ENCODE assay signal across 16 cellular contexts in genomic region chr3:53566450-53567145, GRCh38.
DNase-seq lines count a peak whose midpoint lies in the region; ATAC-seq, FAIRE-seq and TF ChIP-seq lines count a peak whose summit lies in the region.
"Had no signal": no experiment of that assay in that cellular context is flagged by ENCODE, and none has a peak within 500 bp of the region (broad histone marks: within the 10 kb centered on the region; RNA-seq: fewer than 3 reads in every experiment).

No MANE protein-coding gene starts in this region.

- no peak overlapping the region for H3K56ac ChIP-seq in H9 (ENCODE audit: insufficient read length, low read depth, low read length)

- WGBS in H9 (ENCODE audit: extremely low coverage, insufficient read length, low lambda C conversion rate), result no CpG with 5 or more reads among the region's 11 CpGs
- 61 to 71% methylated on average over 11 of the region's 11 CpGs for WGBS in upper lobe of left lung, 2 donors

- H3K4me3 ChIP-seq in upper lobe of left lung, result no peak overlapping the region
- H3K4me3 ChIP-seq: PC-9, SJCRH30 had no signal

- H2BK120ac ChIP-seq in H9 (ENCODE audit: low read depth, low read length, poor library complexity, severe bottlenecking), result no peak overlapping the region

- no peak overlapping the region for H2AFZ ChIP-seq in H9 (ENCODE audit: low read length)
- H2AFZ ChIP-seq: PC-9 had no signal

- no peaks in the 10 kb centered on the region for H3K9me3 ChIP-seq in H9 (ENCODE audit: control insufficient read depth, low read depth, low read length)
- no peaks in the 10 kb centered on the region for H3K9me3 ChIP-seq in upper lobe of left lung
- H3K9me3 ChIP-seq: SJCRH30 had no signal

- H4K20me1 ChIP-seq in H9 (ENCODE audit: control insufficient read depth, insufficient read depth, insufficient read length), result no peaks in the 10 kb centered on the region

- peaks cover 5% of the 10 kb centered on the region for H3K27me3 Mint-ChIP-seq in H9 (ENCODE audit: low read depth)

- H3K27me3 ChIP-seq in H9 (ENCODE audit: insufficient read depth, low read length) (no peaks in the 10 kb centered on the region), upper lobe of left lung (no peaks in the 10 kb centered on the region)
- H3K27me3 ChIP-seq: SJCRH30 had no signal

- H2BK5ac ChIP-seq in H9 (ENCODE audit: insufficient read length, low read length), result no peak overlapping the region

- H2AK5ac ChIP-seq in H9 (ENCODE audit: insufficient read length, low read length), result no peak overlapping the region

- H3K36me3 Mint-ChIP-seq in H9 (ENCODE audit: insufficient read depth in 1 of 3, low read depth in 3 of 3), result no peaks in the 10 kb centered on the region
- H3K36me3 Mint-ChIP-seq: CD4-positive, CD25-positive, alpha-beta regulatory T cell had no signal

- H2BK15ac ChIP-seq in H9 (ENCODE audit: low read depth, low read length), result no peak overlapping the region

- H3K27ac ChIP-seq in H9 (ENCODE audit: insufficient read length, low read depth, low read length) (no peak overlapping the region), upper lobe of left lung (no peak overlapping the region)
- H3K27ac ChIP-seq: PC-9, SJCRH30 had no signal

- peak overlapping the region in 2 of 3 experiments; percentile 2 to 80; a peak in 3 of 7 replicates for H3K27ac Mint-ChIP-seq in H9
- H3K27ac Mint-ChIP-seq: CD4-positive, CD25-positive, alpha-beta regulatory T cell had no signal

- no peak overlapping the region for H4K5ac ChIP-seq in H9 (ENCODE audit: insufficient read length, low read depth, low read length)

- no peaks in the 10 kb centered on the region for H3K79me2 ChIP-seq in H9 (ENCODE audit: insufficient read depth, low read length)

- H4K8ac ChIP-seq in H9 (replicated peaks; ENCODE audit: insufficient read length, low read depth, low read length), result no peak overlapping the region

- no peak overlapping the region for H4K91ac ChIP-seq in H9 (ENCODE audit: insufficient read length, low read depth, low read length)

- H3K9me3 Mint-ChIP-seq in H9, result no peaks in the 10 kb centered on the region
- H3K9me3 Mint-ChIP-seq: CD4-positive, CD25-positive, alpha-beta regulatory T cell had no signal

- no peak overlapping the region for H2BK20ac ChIP-seq in H9 (ENCODE audit: low read depth, low read length, poor library complexity, severe bottlenecking)

- H3K4me1 ChIP-seq in H9 (ENCODE audit: insufficient read depth, low read length) (no peaks in the 10 kb centered on the region), upper lobe of left lung (peaks cover 0 to 11% (median 8%) of the 10 kb centered on the region in 4 donors)
- H3K4me1 ChIP-seq: SJCRH30 had no signal

- no peak overlapping the region for H3K4me3 Mint-ChIP-seq in H9
- H3K4me3 Mint-ChIP-seq: CD4-positive, CD25-positive, alpha-beta regulatory T cell had no signal

- TF ChIP-seq CTCF in H9 (conservative IDR thresholded peaks at IDR 0.05) (no peak), upper lobe of left lung (IDR thresholded peaks at IDR 0.05) (no peak)

- no peaks in the 10 kb centered on the region for H3K36me3 ChIP-seq in upper lobe of left lung
- H3K36me3 ChIP-seq: SJCRH30 had no signal

- H3K23ac ChIP-seq in H9 (ENCODE audit: insufficient read length, low read depth, low read length), result no peak overlapping the region

- no peak overlapping the region for H3T11ph ChIP-seq in H9 (ENCODE audit: low read length)

- no peak overlapping the region for H3K4me2 ChIP-seq in H9 (ENCODE audit: insufficient read depth, insufficient read length, low read length)
- H3K4me2 ChIP-seq: PC-9 had no signal

- H3K79me1 ChIP-seq in H9 (ENCODE audit: insufficient read depth, low read depth, low read length, poor library complexity, severe bottlenecking), result no peaks in the 10 kb centered on the region

- no peak for TF ChIP-seq EP300 in upper lobe of left lung (IDR thresholded peaks at IDR 0.05)

- DNase-seq in H9, result no peak
- DNase-seq in NCI-H2227 (lab: John Stamatoyannopoulos, UW; ENCODE audit: unreplicated experiment), result peak; percentile 32
- DNase-seq in islet precursor cell, result peak; percentile 47
- peak; percentile 25 to 39 for DNase-seq in upper lobe of left lung
- DNase-seq in frontal cortex (ENCODE audit: low spot score in 2 of 2), result no peak
- no peak for DNase-seq in epidermal melanocyte (ENCODE audit: insufficient read length, low spot score)
- no peak for DNase-seq in amniotic stem cell (lab: John Stamatoyannopoulos, UW)
- DNase-seq: CD4-positive, CD25-positive, alpha-beta regulatory T cell; DMS53; Karpas-422; NCI-H187 treated with DMSO at 0.1 percent for 48 hours; NCI-H2171; NCI-H510A; NCI-H774; PC-9; SJCRH30 had no signal

- no peak overlapping the region for H3K4ac ChIP-seq in H9 (ENCODE audit: low read depth, low read length)

- H2BK12ac ChIP-seq in H9 (ENCODE audit: insufficient read length, low read depth, low read length), result no peak overlapping the region

- H3K4me1 Mint-ChIP-seq in H9, result peaks cover 25 to 29% of the 10 kb centered on the region in 2 experiments
- H3K4me1 Mint-ChIP-seq: CD4-positive, CD25-positive, alpha-beta regulatory T cell had no signal

- H3K14ac ChIP-seq in H9 (ENCODE audit: insufficient read depth, low read length), result no peak overlapping the region; the same call in 1 of the 2 replicates

- no peak overlapping the region for H3K18ac ChIP-seq in H9 (ENCODE audit: insufficient read length, low read depth, low read length)

- H3K9ac ChIP-seq in H9 (ENCODE audit: extremely low read depth, insufficient read length, low read length), result no peak overlapping the region

- ATAC-seq in upper lobe of left lung (ENCODE audit: low FRiP score in 2 of 2), result no peak

- no peak for TF ChIP-seq POLR2A in upper lobe of left lung (IDR thresholded peaks at IDR 0.05)

- no peaks in the 10 kb centered on the region for H3K23me2 ChIP-seq in H9 (ENCODE audit: insufficient read length, low read depth, low read length, poor library complexity, severe bottlenecking)

- FAIRE-seq in frontal cortex (lab: Jason Lieb, UNC), result no peak

Comparison
In these comparisons a context has a peak if more than half of its experiments do, and no peak if none do; other contexts are left out.
1. DNase-seq: peak in NCI-H2227 (single experiment), islet precursor cell (single experiment) and upper lobe of left lung (2 of 2); none in H9 (single experiment), frontal cortex (0 of 2), epidermal melanocyte (single experiment) and amniotic stem cell (single experiment).